ENCODE assay signal across 7 cellular contexts in the genomic region with DNA sequence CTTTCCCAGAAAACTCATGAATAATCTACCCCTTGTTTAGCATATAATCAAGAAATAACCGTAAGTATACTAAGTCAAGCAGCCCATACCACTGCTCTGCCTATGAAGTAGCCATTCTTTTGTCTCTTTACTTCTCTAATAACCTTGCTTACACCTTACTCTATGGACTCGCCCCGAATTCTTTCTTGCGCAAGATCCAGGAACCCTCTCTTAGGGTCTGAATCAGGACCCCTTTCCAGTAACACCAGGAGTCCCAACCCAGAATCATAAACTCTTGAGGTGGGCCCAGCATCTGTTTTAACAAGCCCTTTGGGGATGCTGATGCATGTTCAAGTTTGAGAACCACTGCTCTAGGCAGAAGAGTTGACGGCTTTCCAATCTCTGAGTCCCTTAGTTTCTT.
"Had no signal": no experiment of that assay in that cellular context is flagged by ENCODE, and none has a peak within 500 bp of the region (broad histone marks: within the 10 kb centered on the region; RNA-seq: fewer than 3 reads in every experiment).

No MANE protein-coding gene starts in this region.

- H3K4me3 Mint-ChIP-seq: GM23338, H9 had no signal

- H3K4me2 ChIP-seq: GM23338 had no signal

- H3K4me3 ChIP-seq: GM23338, K562 had no signal

- ATAC-seq: GM23338, HepG2, K562 had no signal

- H3K27ac ChIP-seq: HL-60 had no signal

- H3K9me3 Mint-ChIP-seq: GM23338 had no signal

- DNase-seq: H9, HCEC 1CT, KG1 had no signal

- H3K27ac Mint-ChIP-seq: GM23338, H9 had no signal

- H2AFZ ChIP-seq: GM23338 had no signal
